In the genomic region with DNA sequence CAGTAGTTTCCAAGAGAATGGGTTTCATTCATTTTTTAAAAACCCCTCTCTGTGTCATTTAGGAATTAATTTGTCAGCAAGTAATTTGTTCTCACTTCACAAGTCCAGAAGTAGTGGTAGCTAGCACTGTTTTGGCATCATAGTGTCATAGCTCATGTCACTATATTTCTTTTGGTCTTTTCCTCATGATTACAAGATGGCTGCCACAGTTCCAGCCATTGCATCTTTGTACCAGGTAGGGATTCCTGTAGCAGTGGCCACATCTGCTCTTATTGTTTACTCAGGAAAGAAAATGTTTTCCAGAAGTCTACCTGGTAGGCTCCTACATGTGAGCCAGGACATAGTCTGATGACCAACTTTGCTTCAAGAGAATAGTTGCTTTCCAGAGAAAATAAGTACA, we compare ENCODE assay signal across 10 cellular contexts. TPM values are rescaled to one million over a fixed set of nuclear protein-coding genes. Genes with fewer than 3 reads are reported as not detected.
"Had no signal": no experiment of that assay in that cellular context is flagged by ENCODE, and none has a peak within 500 bp of the region (broad histone marks: within the 10 kb centered on the region; RNA-seq: fewer than 3 reads in every experiment).

No MANE protein-coding gene starts in this region.

- H3K4me2 ChIP-seq: GM23338 had no signal

- H3K9me3 Mint-ChIP-seq: H9 had no signal

- H3K9ac ChIP-seq: GM23248 had no signal

- DNase-seq: GM23248, GOT3, H7, H9, HCEC 1CT, HFFc6 had no signal

- H2AFZ ChIP-seq: GM23248, GM23338 had no signal

- H3K4me3 Mint-ChIP-seq: GM23338, H9, HFFc6 had no signal

- H3K4me3 ChIP-seq: GM23248, GM23338, HAP-1 had no signal

- FAIRE-seq: H54 had no signal

- H3K27ac Mint-ChIP-seq: GM23338, HFFc6 had no signal

- H3K4me1 ChIP-seq: HAP-1 had no signal

- H3K27ac ChIP-seq: GM23248 had no signal

- H3K9me3 ChIP-seq: HAP-1 had no signal

- H3K36me3 ChIP-seq: HAP-1 had no signal

- ATAC-seq: GM23338, HCT116 had no signal

RNA-seq across cellular contexts. Expression of a gene that starts 16.2 kb away (rescaled TPM):
- total RNA-seq: GM23248, HFFc6 had no signal
- polyA plus RNA-seq: GM23248 had no signal
